ENCODE assay signal across 27 cellular contexts in genomic region chr9:35203531-35203930, GRCh38.
"Had no signal": no experiment of that assay in that cellular context is flagged by ENCODE, and none has a peak within 500 bp of the region (broad histone marks: within the 10 kb centered on the region; RNA-seq: fewer than 3 reads in every experiment).

No MANE protein-coding gene starts in this region.

- H3K27me3 ChIP-seq: adrenal gland, ascending aorta, brain microvascular endothelial cell, gastroesophageal sphincter, testis, uterus had no signal

- H3K4me3 ChIP-seq: adrenal gland, ascending aorta, gastroesophageal sphincter, testis, uterus had no signal

- H3K4me3 Mint-ChIP-seq: activated naive CD4-positive, alpha-beta T cell treated with anti-CD3 and anti-CD28 coated beads for 36 hours; activated naive CD8-positive, alpha-beta T cell treated with anti-CD3 and anti-CD28 coated beads for 36 hours; naive thymus-derived CD4-positive, alpha-beta T cell; T-helper 1 cell treated with Interleukin-12 subunit alpha and Interleukin-12 subunit beta and Interleukin-4 antibody, amounts not matched to agents 30 μg/mL and 1 μg/mL, for 36 hours had no signal

- DNase-seq: activated CD4-positive, alpha-beta T cell treated with anti-CD3 and anti-CD28 coated beads for 48 hours; activated CD4-positive, alpha-beta T cell treated with anti-CD3 and anti-CD28 coated beads, Interleukin-2, amount 50 U/mL, for 48 hours; activated CD8-positive, alpha-beta memory T cell treated with anti-CD3 and anti-CD28 coated beads for 24 hours; activated effector memory CD4-positive, alpha-beta T cell treated with Interleukin-2 at 50 U/mL for 16 hours; activated naive CD4-positive, alpha-beta T cell treated with anti-CD3 and anti-CD28 coated beads for 36 hours; activated naive CD8-positive, alpha-beta T cell treated with anti-CD3 and anti-CD28 coated beads for 36 hours; adrenal gland; brain microvascular endothelial cell; cortex of kidney; hippocampal formation; left cardiac atrium; left ventricle myocardium superior; midbrain; naive thymus-derived CD4-positive, alpha-beta T cell; right cardiac atrium; stimulated activated CD4-positive, alpha-beta T cell treated with anti-CD3 and anti-CD28 coated beads, Interleukin-2, amount 100 ng/mL, for 48 hours; stimulated activated naive CD4-positive, alpha-beta T cell treated with Interleukin-2 at 50 U/mL for 16 hours; SW 1271; T-helper 9 cell; testis; trophoblast cell; uterus; WERI-Rb-1 had no signal

- H3K36me3 ChIP-seq: adrenal gland, brain microvascular endothelial cell, uterus, WERI-Rb-1 had no signal

- H3K9me3 ChIP-seq: testis had no signal

- H3K27ac Mint-ChIP-seq: activated naive CD4-positive, alpha-beta T cell treated with anti-CD3 and anti-CD28 coated beads for 36 hours; activated naive CD8-positive, alpha-beta T cell treated with anti-CD3 and anti-CD28 coated beads for 36 hours; naive thymus-derived CD4-positive, alpha-beta T cell; T-helper 1 cell treated with Interleukin-12 subunit alpha and Interleukin-12 subunit beta and Interleukin-4 antibody, amounts not matched to agents 30 μg/mL and 1 μg/mL, for 36 hours had no signal

- H3K4me1 ChIP-seq: adrenal gland, ascending aorta, gastroesophageal sphincter, testis, uterus had no signal

- H3K4me1 Mint-ChIP-seq: naive thymus-derived CD4-positive, alpha-beta T cell had no signal

- H3K27ac ChIP-seq: adrenal gland, ascending aorta, brain microvascular endothelial cell, epithelial cell of prostate, gastroesophageal sphincter, testis, uterus, WERI-Rb-1 had no signal

- H3K27me3 Mint-ChIP-seq: activated naive CD8-positive, alpha-beta T cell treated with anti-CD3 and anti-CD28 coated beads for 36 hours had no signal
